In genomic region chr2:144524190-144524957, GRCh38 we compare ENCODE assay signal across 8 cellular contexts. TPM values are rescaled to one million over a fixed set of nuclear protein-coding genes. Genes with fewer than 3 reads are reported as not detected.
DNase-seq lines count a peak whose midpoint lies in the region; ATAC-seq and TF ChIP-seq lines count a peak whose summit lies in the region.

No MANE protein-coding gene starts in this region.

- no peaks in the 10 kb centered on the region for H3K9me3 Mint-ChIP-seq in dendritic cell treated with granulocyte-macrophage colony-stimulating factor and Interleukin-4, amounts not matched to agents 40 ng/mL and 50 ng/mL, for 4 days

- peaks cover 20% of the 10 kb centered on the region for H3K36me3 Mint-ChIP-seq in dendritic cell treated with granulocyte-macrophage colony-stimulating factor and Interleukin-4, amounts not matched to agents 40 ng/mL and 50 ng/mL, for 4 days (ENCODE audit: low read depth)

- DNase-seq in NCI-H2081 (lab: John Stamatoyannopoulos, UW), result peak; percentile 55 to 63
- no peak for DNase-seq in NCI-H2081 treated with DMSO at 0.1 percent for 48 hours (lab: John Stamatoyannopoulos, UW)
- peak; percentile 65 for DNase-seq in OCI-LY7 (ENCODE audit: low spot score)
- peak in 1 of 2 donors; percentile 93 for DNase-seq in lower leg skin (ENCODE audit: low spot score in 2 of 2)
- DNase-seq in substantia nigra (lab: John Stamatoyannopoulos, UW), result peak in 38 of 49 donors; percentile 39 to 79 (median 62)
- DNase-seq in SKM-1 (lab: John Stamatoyannopoulos, UW; ENCODE audit: unreplicated experiment), result no peak

- peak overlapping the region; percentile 56 for H2AFZ ChIP-seq in OCI-LY7 (ENCODE audit: low read length)

- no peaks in the 10 kb centered on the region for H4K20me1 ChIP-seq in OCI-LY7 (ENCODE audit: insufficient read depth, low read length)

- no TSS peak for BruUV-seq in OCI-LY7 (replicated peaks; lab: Mats Ljungman, UMichigan)

- H3K4me3 Mint-ChIP-seq in dendritic cell treated with granulocyte-macrophage colony-stimulating factor and Interleukin-4, amounts not matched to agents 40 ng/mL and 50 ng/mL, for 4 days, result peak overlapping the region; percentile 81

- CTCF ChIA-PET in OCI-LY7 (lab: Charles Lee; ENCODE audit: unreplicated experiment), result interaction anchor here (0.6 kb wide), 1 partner anchor 891 kb away, joined by 3 read pairs; no protein-coding TSS in a partner anchor

- POLR2A ChIA-PET in OCI-LY7 (lab: Charles Lee), result interaction anchor here (0.5 to 0.7 kb wide), 5 partner anchors 24 to 781 kb away, joined by 3 to 4 read pairs (median 3); no protein-coding TSS in a partner anchor

- no peak for TF ChIP-seq POLR2A in lower leg skin (IDR thresholded peaks at IDR 0.05)

- H3K27ac Mint-ChIP-seq in dendritic cell treated with granulocyte-macrophage colony-stimulating factor and Interleukin-4, amounts not matched to agents 40 ng/mL and 50 ng/mL, for 4 days, result no peak overlapping the region

- TF ChIP-seq CTCF in OCI-LY7 (conservative IDR thresholded peaks at IDR 0.05; ENCODE audit: low read length), result no peak
- no peak for TF ChIP-seq CTCF in lower leg skin (IDR thresholded peaks at IDR 0.05)

- H3K4me1 ChIP-seq in OCI-LY7 (ENCODE audit: insufficient read depth, low read length, poor library complexity, severe bottlenecking), result peaks cover 44% of the 10 kb centered on the region

- intact Hi-C loops in OCI-LY7 (cut with micrococcal nuclease; ENCODE audit: unreplicated experiment) (loop anchor here (10.0 kb wide), 1 partner anchor 1230 kb away; no protein-coding TSS in a partner anchor), lower leg skin (cut with DNase I; ENCODE audit: low total_unique reads) (no loop called here)
- intact Hi-C loops in dendritic cell treated with granulocyte-macrophage colony-stimulating factor and Interleukin-4, amounts not matched to agents 40 ng/mL and 50 ng/mL, for 4 days (cut with micrococcal nuclease), result loop anchor here (5.0 kb wide), 1 partner anchor 178 kb away; no protein-coding TSS in a partner anchor

- H3K4me3 ChIP-seq in OCI-LY7 (ENCODE audit: low read depth, low read length, poor library complexity, severe bottlenecking), result peak overlapping the region; percentile 68
- H3K4me3 ChIP-seq in lower leg skin (ENCODE audit: low read depth, poor library complexity, severe bottlenecking), result peak overlapping the region; percentile 17

- no peaks in the 10 kb centered on the region for H3K9me2 ChIP-seq in OCI-LY7 (ENCODE audit: insufficient read depth, low read length)

- ATAC-seq in HG03108 (IDR thresholded peaks at IDR 0.05; ENCODE audit: unreplicated experiment), result no peak

- H3K9me3 ChIP-seq in OCI-LY7 (ENCODE audit: low read length), result no peaks in the 10 kb centered on the region

- no peaks in the 10 kb centered on the region for H3K27me3 Mint-ChIP-seq in dendritic cell treated with granulocyte-macrophage colony-stimulating factor and Interleukin-4, amounts not matched to agents 40 ng/mL and 50 ng/mL, for 4 days

- WGBS in lower leg skin, 2 donors, result 7 to 19% methylated on average over 17 to 38 of the region's 54 CpGs

- H3K4me1 Mint-ChIP-seq in dendritic cell treated with granulocyte-macrophage colony-stimulating factor and Interleukin-4, amounts not matched to agents 40 ng/mL and 50 ng/mL, for 4 days (ENCODE audit: low read depth), result peaks cover 27% of the 10 kb centered on the region

- H3K4me2 ChIP-seq in OCI-LY7 (ENCODE audit: low read length), result peak overlapping the region; percentile 72

- H3K79me2 ChIP-seq in OCI-LY7 (ENCODE audit: insufficient read depth, low read depth, low read length), result no peaks in the 10 kb centered on the region

- no peaks in the 10 kb centered on the region for H3K36me3 ChIP-seq in OCI-LY7 (ENCODE audit: insufficient read depth, low read length)

- no peak overlapping the region for H3K27ac ChIP-seq in OCI-LY7 (ENCODE audit: low read depth, low read length, poor library complexity, severe bottlenecking)
- peak overlapping the region; percentile 78 for H3K27ac ChIP-seq in substantia nigra (ENCODE audit: low read depth, low read length, poor library complexity, severe bottlenecking)

RNA-seq across cellular contexts. Expression of gene ZEB2, which starts 4.5 kb away (rescaled TPM):
- total RNA-seq in OCI-LY7 (2014; rRNA removed; shearing (Covaris generic)), result 15.2 and 16.9 TPM in 2 replicates
- total RNA-seq in OCI-LY7 (2022) (4.0 and 5.1 TPM in 2 replicates), lower leg skin (10 to 100 TPM; 13.8 to 38.8 (median 30.3) TPM)

Comparison
In these comparisons a context has a peak if more than half of its experiments do, and no peak if none do; other contexts are left out.
1. DNase-seq: peak in NCI-H2081 (2 of 2), OCI-LY7 (single experiment) and substantia nigra (38 of 49); none in NCI-H2081 treated with DMSO at 0.1 percent for 48 hours (single experiment) and SKM-1 (single experiment).